In genomic region chr7:140439359-140439758, GRCh38 we compare ENCODE assay signal across 24 cellular contexts. TPM values are rescaled to one million over a fixed set of nuclear protein-coding genes. Genes with fewer than 3 reads are reported as not detected.
DNase-seq lines count a peak whose midpoint lies in the region; ATAC-seq and TF ChIP-seq lines count a peak whose summit lies in the region.
"Had no signal": no experiment of that assay in that cellular context is flagged by ENCODE, and none has a peak within 500 bp of the region (broad histone marks: within the 10 kb centered on the region; RNA-seq: fewer than 3 reads in every experiment).

No MANE protein-coding gene starts in this region.

- no peaks in the 10 kb centered on the region for H3K9me3 Mint-ChIP-seq in activated naive CD8-positive, alpha-beta T cell treated with anti-CD3 and anti-CD28 coated beads, Interleukin-2, amount 50 U/mL, for 24 hours
- no peaks in the 10 kb centered on the region for H3K9me3 Mint-ChIP-seq in activated naive CD8-positive, alpha-beta T cell treated with anti-CD3 and anti-CD28 coated beads for 36 hours
- H3K9me3 Mint-ChIP-seq in CD8-positive, alpha-beta memory T cell, result no peaks in the 10 kb centered on the region
- H3K9me3 Mint-ChIP-seq: activated naive CD8-positive, alpha-beta T cell treated with anti-CD3 and anti-CD28 coated beads, Interleukin-2, amount 10 ng/mL, durations not matched to agents 7 days and 5 days; CD8-positive, alpha-beta T cell; naive thymus-derived CD4-positive, alpha-beta T cell had no signal

- H3K4me1 ChIP-seq in Karpas-422 (ENCODE audit: low read length) (peaks cover 7% of the 10 kb centered on the region), transverse colon (peaks cover 2 to 16% (median 6%) of the 10 kb centered on the region in 4 donors)
- H3K4me1 ChIP-seq in CD8-positive, alpha-beta memory T cell (ENCODE audit: insufficient read depth, low read length), result no peaks in the 10 kb centered on the region

- intact Hi-C loops in transverse colon (cut with DNase I; ENCODE audit: low total_unique reads), result no loop called here

- H3K36me3 ChIP-seq in Karpas-422 (ENCODE audit: insufficient read depth, low read length), result no peaks in the 10 kb centered on the region
- H3K36me3 ChIP-seq in transverse colon, result no peaks in the 10 kb centered on the region
- H3K36me3 ChIP-seq in CD8-positive, alpha-beta memory T cell (ENCODE audit: insufficient read depth, low read length), result no peaks in the 10 kb centered on the region
- H3K36me3 ChIP-seq: ovary had no signal

- no peaks in the 10 kb centered on the region for H3K9me2 ChIP-seq in Karpas-422 (replicated peaks; ENCODE audit: insufficient read depth, low read length)
- H3K9me2 ChIP-seq: SK-N-SH had no signal

- no peak for DNase-seq in activated naive CD8-positive, alpha-beta T cell treated with anti-CD3 and anti-CD28 coated beads, Interleukin-2, amount 50 U/mL, for 24 hours
- DNase-seq in activated naive CD8-positive, alpha-beta T cell treated with anti-CD3 and anti-CD28 coated beads for 36 hours, result no peak
- DNase-seq in GM20000 (ENCODE audit: low spot score) (peak; percentile 65), Karpas-422 (peak; percentile 54), transverse colon (no peak)
- DNase-seq in stimulated activated CD4-positive, alpha-beta T cell treated with anti-CD3 and anti-CD28 coated beads, Interleukin-2, amount 100 ng/mL, for 24 hours, result no peak
- DNase-seq in CD8-positive, alpha-beta memory T cell, result no peak
- DNase-seq: activated CD4-positive, alpha-beta T cell treated with anti-CD3 and anti-CD28 coated beads for 1 hour; activated naive CD8-positive, alpha-beta T cell treated with anti-CD3 and anti-CD28 coated beads, Interleukin-2, amount 10 ng/mL, durations not matched to agents 7 days and 5 days; CD8-positive, alpha-beta T cell; cortex of kidney; DND-41; GM23248; mammary epithelial cell; naive thymus-derived CD4-positive, alpha-beta T cell; NCI-H1436 treated with DMSO at 0.1 percent for 48 hours; ovary; SK-N-SH had no signal

- peak; percentile 76 for ATAC-seq in activated naive CD8-positive, alpha-beta T cell treated with anti-CD3 and anti-CD28 coated beads, Interleukin-2, amount 50 U/mL, for 24 hours
- no peak for ATAC-seq in GM21529 (IDR thresholded peaks at IDR 0.05; ENCODE audit: unreplicated experiment)
- ATAC-seq: CD8-positive, alpha-beta T cell; HepG2; naive thymus-derived CD4-positive, alpha-beta T cell; sciatic nerve had no signal

- no peaks in the 10 kb centered on the region for H3K9me3 ChIP-seq in Karpas-422 (ENCODE audit: low read length)
- no peaks in the 10 kb centered on the region for H3K9me3 ChIP-seq in transverse colon
- no peaks in the 10 kb centered on the region for H3K9me3 ChIP-seq in CD8-positive, alpha-beta memory T cell (ENCODE audit: low read length)
- H3K9me3 ChIP-seq: ovary, SK-N-SH had no signal

- H2AFZ ChIP-seq in Karpas-422 (ENCODE audit: low read length), result no peak overlapping the region
- H2AFZ ChIP-seq: GM23248 had no signal

- H3K4me3 Mint-ChIP-seq in activated naive CD8-positive, alpha-beta T cell treated with anti-CD3 and anti-CD28 coated beads, Interleukin-2, amount 50 U/mL, for 24 hours, result no peak overlapping the region
- no peak overlapping the region for H3K4me3 Mint-ChIP-seq in activated naive CD8-positive, alpha-beta T cell treated with anti-CD3 and anti-CD28 coated beads for 36 hours
- no peak overlapping the region for H3K4me3 Mint-ChIP-seq in CD8-positive, alpha-beta memory T cell
- H3K4me3 Mint-ChIP-seq: activated naive CD8-positive, alpha-beta T cell treated with anti-CD3 and anti-CD28 coated beads, Interleukin-2, amount 10 ng/mL, durations not matched to agents 7 days and 5 days; brain; CD8-positive, alpha-beta T cell; naive thymus-derived CD4-positive, alpha-beta T cell had no signal

- 41 to 54% methylated on average over 3 of the region's 3 CpGs for WGBS in transverse colon (ENCODE audit: low coverage in 1 of 2), 2 donors

- no peaks in the 10 kb centered on the region for H3K79me2 ChIP-seq in Karpas-422 (ENCODE audit: low read length)

- no peaks in the 10 kb centered on the region for H3K27me3 ChIP-seq in Karpas-422 (ENCODE audit: low read length)
- no peaks in the 10 kb centered on the region for H3K27me3 ChIP-seq in transverse colon
- H3K27me3 ChIP-seq in CD8-positive, alpha-beta memory T cell (ENCODE audit: insufficient read depth, low read length, poor library complexity, severe bottlenecking), result no peaks in the 10 kb centered on the region
- H3K27me3 ChIP-seq: ovary had no signal

- peaks cover 7% of the 10 kb centered on the region for H3K4me1 Mint-ChIP-seq in activated naive CD8-positive, alpha-beta T cell treated with anti-CD3 and anti-CD28 coated beads, Interleukin-2, amount 50 U/mL, for 24 hours
- H3K4me1 Mint-ChIP-seq in activated naive CD8-positive, alpha-beta T cell treated with anti-CD3 and anti-CD28 coated beads for 36 hours, result peaks cover 9% of the 10 kb centered on the region
- H3K4me1 Mint-ChIP-seq in CD8-positive, alpha-beta memory T cell, result no peaks in the 10 kb centered on the region
- H3K4me1 Mint-ChIP-seq: brain had no signal

- POLR2A ChIA-PET in CD8-positive, alpha-beta memory T cell (lab: Charles Lee), result no interaction called here

- H3K4me2 ChIP-seq in Karpas-422 (ENCODE audit: low read depth, low read length, poor library complexity, severe bottlenecking), result no peak overlapping the region
- H3K4me2 ChIP-seq: SK-N-SH had no signal

- H3K4me3 ChIP-seq in Karpas-422 (ENCODE audit: low read length), result no peak overlapping the region
- no peak overlapping the region for H3K4me3 ChIP-seq in transverse colon
- H3K4me3 ChIP-seq in CD8-positive, alpha-beta memory T cell (ENCODE audit: low read length), result no peak overlapping the region
- H3K4me3 ChIP-seq: GM23248, ovary had no signal

- no peak for TF ChIP-seq CTCF in GM20000 (IDR thresholded peaks at IDR 0.05; ENCODE audit: extremely low read depth, missing control alignments)
- TF ChIP-seq CTCF in transverse colon (IDR thresholded peaks at IDR 0.05), result no peak

- H4K20me1 ChIP-seq in Karpas-422 (ENCODE audit: insufficient read depth, low read depth, low read length), result no peaks in the 10 kb centered on the region; the same call in 1 of the 2 replicates

- TF ChIP-seq EP300 in transverse colon (IDR thresholded peaks at IDR 0.05; ENCODE audit: low read depth), result no peak

- no peak overlapping the region for H3K9ac ChIP-seq in Karpas-422 (ENCODE audit: low read length)
- H3K9ac ChIP-seq: GM23248, SK-N-SH had no signal

- CTCF ChIA-PET in CD8-positive, alpha-beta memory T cell (lab: Charles Lee), result interaction anchor here (0.9 kb wide), 1 partner anchor 39 kb away, joined by 3 read pairs; no protein-coding TSS in a partner anchor

- peaks cover 3% of the 10 kb centered on the region for H3K27me3 Mint-ChIP-seq in activated naive CD8-positive, alpha-beta T cell treated with anti-CD3 and anti-CD28 coated beads, Interleukin-2, amount 50 U/mL, for 24 hours
- peaks cover 8% of the 10 kb centered on the region for H3K27me3 Mint-ChIP-seq in activated naive CD8-positive, alpha-beta T cell treated with anti-CD3 and anti-CD28 coated beads for 36 hours
- peaks cover 0 to 1% of the 10 kb centered on the region in 2 donors for H3K27me3 Mint-ChIP-seq in CD8-positive, alpha-beta memory T cell
- H3K27me3 Mint-ChIP-seq: activated naive CD8-positive, alpha-beta T cell treated with anti-CD3 and anti-CD28 coated beads, Interleukin-2, amount 10 ng/mL, durations not matched to agents 7 days and 5 days; brain had no signal

- H3K27ac Mint-ChIP-seq in activated naive CD8-positive, alpha-beta T cell treated with anti-CD3 and anti-CD28 coated beads, Interleukin-2, amount 50 U/mL, for 24 hours, result no peak overlapping the region
- no peak overlapping the region for H3K27ac Mint-ChIP-seq in activated naive CD8-positive, alpha-beta T cell treated with anti-CD3 and anti-CD28 coated beads for 36 hours
- H3K27ac Mint-ChIP-seq in CD8-positive, alpha-beta memory T cell, result no peak overlapping the region
- H3K27ac Mint-ChIP-seq: activated naive CD8-positive, alpha-beta T cell treated with anti-CD3 and anti-CD28 coated beads, Interleukin-2, amount 10 ng/mL, durations not matched to agents 7 days and 5 days; brain; CD8-positive, alpha-beta T cell; naive thymus-derived CD4-positive, alpha-beta T cell had no signal

- TF ChIP-seq POLR2A in transverse colon (IDR thresholded peaks at IDR 0.05), result no peak

- H3K27ac ChIP-seq in Karpas-422 (ENCODE audit: low read length) (no peak overlapping the region), transverse colon (peak overlapping the region; percentile 21 to 63 (median 41))
- H3K27ac ChIP-seq in CD8-positive, alpha-beta memory T cell (ENCODE audit: low read depth, low read length), result no peak overlapping the region
- H3K27ac ChIP-seq: GM23248, ovary had no signal

- no peaks in the 10 kb centered on the region for H3K36me3 Mint-ChIP-seq in activated naive CD8-positive, alpha-beta T cell treated with anti-CD3 and anti-CD28 coated beads, Interleukin-2, amount 50 U/mL, for 24 hours (ENCODE audit: low read depth)
- no peaks in the 10 kb centered on the region for H3K36me3 Mint-ChIP-seq in activated naive CD8-positive, alpha-beta T cell treated with anti-CD3 and anti-CD28 coated beads for 36 hours
- H3K36me3 Mint-ChIP-seq in CD8-positive, alpha-beta memory T cell, result no peaks in the 10 kb centered on the region
- H3K36me3 Mint-ChIP-seq: activated naive CD8-positive, alpha-beta T cell treated with anti-CD3 and anti-CD28 coated beads, Interleukin-2, amount 10 ng/mL, durations not matched to agents 7 days and 5 days; brain; CD8-positive, alpha-beta T cell had no signal

- in situ Hi-C loops in transverse colon (cut with MboI; ENCODE audit: low pct_ligation_motif_present in 1 of 4, low pct_unique_long_range_greater_than_20kb in 1 of 4, low sequenced_read_pairs in 3 of 4), result no loop called here

RNA-seq across cellular contexts. Expression of gene RAB19, which starts 35.5 kb away (rescaled TPM):
- 1 to 10 TPM; 6.8 to 7.6 TPM for total RNA-seq in activated naive CD8-positive, alpha-beta T cell treated with anti-CD3 and anti-CD28 coated beads for 36 hours
- not detected in 2 replicates for total RNA-seq in Karpas-422 (2014; rRNA removed; shearing (Covaris generic); ENCODE audit: low replicate concordance)
- 10 to 100 TPM; 10.3 to 87.9 (median 18.9) TPM for total RNA-seq in transverse colon
- 10 to 100 TPM in 1 of 2 experiments, 1 to 10 TPM in 1; 7.5 to 10.4 TPM for total RNA-seq in CD8-positive, alpha-beta memory T cell
- polyA plus RNA-seq in CD8-positive, alpha-beta memory T cell, result 2.0 TPM
- total RNA-seq: GM23248, MCF 10A, RPMI7951, sciatic nerve had no signal
- polyA plus RNA-seq: GM23248, HepG2, ovary, SK-N-SH had no signal

RNA-seq across cellular contexts. Expression of gene MKRN1, which starts 39.9 kb away (rescaled TPM):
- 10 to 100 TPM; 47.7 to 48.1 TPM for total RNA-seq in activated naive CD8-positive, alpha-beta T cell treated with anti-CD3 and anti-CD28 coated beads for 36 hours
- 68.8 and 89.3 TPM in 2 replicates for total RNA-seq in Karpas-422 (2014; rRNA removed; shearing (Covaris generic); ENCODE audit: low replicate concordance)
- 100 to 1,000 TPM; 143 to 288 (median 187) TPM for total RNA-seq in transverse colon
- total RNA-seq in CD8-positive, alpha-beta memory T cell, result 10 to 100 TPM; 66.3 to 67.5 TPM
- polyA plus RNA-seq in CD8-positive, alpha-beta memory T cell, result 115 TPM

RNA-seq across cellular contexts. Expression of gene SLC37A3, which starts 41.0 kb away (rescaled TPM):
- total RNA-seq in activated naive CD8-positive, alpha-beta T cell treated with anti-CD3 and anti-CD28 coated beads for 36 hours, result 10 to 100 TPM; 26.2 to 27.2 TPM
- total RNA-seq in Karpas-422 (2014; rRNA removed; shearing (Covaris generic); ENCODE audit: low replicate concordance), result 4.2 and 5.6 TPM in 2 replicates
- total RNA-seq in transverse colon, result 100 to 1,000 TPM in 1 of 4 donors, 10 to 100 TPM in 3; 34.8 to 132 (median 76.0) TPM
- total RNA-seq in CD8-positive, alpha-beta memory T cell, result 10 to 100 TPM; 56.6 to 57.2 TPM
- 12.0 TPM for polyA plus RNA-seq in CD8-positive, alpha-beta memory T cell

Comparison
In these comparisons a context has a peak if more than half of its experiments do, and no peak if none do; other contexts are left out.
1. DNase-seq: peak in GM20000 (single experiment) and Karpas-422 (single experiment); none in activated naive CD8-positive, alpha-beta T cell treated with anti-CD3 and anti-CD28 coated beads, Interleukin-2, amount 50 U/mL, for 24 hours (single experiment), activated naive CD8-positive, alpha-beta T cell treated with anti-CD3 and anti-CD28 coated beads for 36 hours (single experiment), transverse colon (single experiment), stimulated activated CD4-positive, alpha-beta T cell treated with anti-CD3 and anti-CD28 coated beads, Interleukin-2, amount 100 ng/mL, for 24 hours (0 of 2) and CD8-positive, alpha-beta memory T cell (0 of 5).
2. H3K27ac ChIP-seq: peak in transverse colon (4 of 4); none in Karpas-422 (single experiment) and CD8-positive, alpha-beta memory T cell (single experiment).